In the genomic region with DNA sequence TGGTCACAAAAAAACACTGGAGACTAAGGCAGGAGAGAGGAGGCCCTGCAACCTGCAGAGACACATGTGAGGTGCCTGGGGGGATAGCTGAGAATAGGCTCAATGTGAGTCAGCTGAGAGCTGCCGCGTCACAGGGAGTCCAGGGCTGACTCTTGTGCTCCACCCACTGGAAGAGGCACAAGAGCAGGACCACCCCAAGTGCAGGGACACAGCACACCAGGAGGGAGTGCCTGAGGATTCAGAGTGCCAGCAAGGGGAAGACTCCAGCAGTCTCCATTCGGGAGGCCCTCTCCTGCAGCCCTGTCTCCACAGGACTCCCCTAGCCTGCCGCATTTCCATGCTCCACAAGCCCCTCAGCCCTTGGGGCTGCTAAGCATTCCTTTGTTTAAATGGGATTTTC, we compare ENCODE assay signal across 1 cellular context.
TF ChIP-seq lines count a peak whose summit lies in the region.

No MANE protein-coding gene starts in this region.

TF ChIP-seq in HepG2, 621 proteins besides CTCF, POLR2A, EP300 and RAD21 (continued from another document):
- peak; percentile 44; the same call in 1 of the 2 replicates for TF ChIP-seq STAG1 (CRISPR knock-in tag; IDR thresholded peaks at IDR 0.05)
